In the genomic region with DNA sequence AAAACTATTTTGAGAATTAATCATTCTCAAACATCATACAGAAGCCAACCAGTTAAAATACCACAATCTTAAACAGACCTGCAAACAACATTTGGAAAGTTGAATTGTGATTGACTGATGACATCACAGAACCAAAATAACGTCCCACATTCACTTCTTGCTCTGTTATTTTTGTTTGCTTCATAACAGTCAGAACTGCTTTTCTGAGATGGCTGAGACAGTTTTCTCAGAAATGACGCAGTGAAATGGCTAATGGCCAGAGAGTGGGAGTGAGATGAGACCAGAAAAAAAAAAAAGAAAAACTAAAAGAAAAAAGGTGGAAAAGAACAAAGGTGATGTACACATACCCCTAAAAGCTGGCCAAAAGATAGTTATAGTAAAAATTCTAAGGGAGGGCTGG, we compare ENCODE assay signal across 19 cellular contexts.
DNase-seq lines count a peak whose midpoint lies in the region; TF ChIP-seq lines count a peak whose summit lies in the region.
"Had no signal": no experiment of that assay in that cellular context is flagged by ENCODE, and none has a peak within 500 bp of the region (broad histone marks: within the 10 kb centered on the region; RNA-seq: fewer than 3 reads in every experiment).

No MANE protein-coding gene starts in this region.

- H3K4me2 ChIP-seq in smooth muscle cell: peak overlapping the region; percentile 29

- no peak overlapping the region for H3K9ac ChIP-seq in smooth muscle cell (ENCODE audit: low read depth)

- H3K4me3 Mint-ChIP-seq in activated naive CD4-positive, alpha-beta T cell treated with anti-CD3 and anti-CD28 coated beads for 36 hours: no peak overlapping the region
- H3K4me3 Mint-ChIP-seq in T-helper 2 cell treated with Interferon-gamma antibody and Interleukin-4, amounts not matched to agents 5 μg/mL and 100 μg/mL, for 36 hours: peak overlapping the region; percentile 57
- H3K4me3 Mint-ChIP-seq in Calu3 (ENCODE audit: low read depth, unreplicated experiment): no peak overlapping the region
- H3K4me3 Mint-ChIP-seq: IgD-negative memory B cell had no signal

- H3K27ac ChIP-seq in smooth muscle cell (ENCODE audit: low read depth): peak overlapping the region; percentile 11
- H3K27ac ChIP-seq: body of pancreas, heart left ventricle, testis, VCaP had no signal

- peaks cover 28% of the 10 kb centered on the region for H3K4me1 Mint-ChIP-seq in activated naive CD4-positive, alpha-beta T cell treated with anti-CD3 and anti-CD28 coated beads for 36 hours (ENCODE audit: low read depth)
- H3K4me1 Mint-ChIP-seq in T-helper 2 cell treated with Interferon-gamma antibody and Interleukin-4, amounts not matched to agents 5 μg/mL and 100 μg/mL, for 36 hours (ENCODE audit: low read depth): peaks cover 47% of the 10 kb centered on the region
- H3K4me1 Mint-ChIP-seq in Calu3 (ENCODE audit: low read depth, unreplicated experiment): no peaks in the 10 kb centered on the region
- H3K4me1 Mint-ChIP-seq: IgD-negative memory B cell had no signal

- no peaks in the 10 kb centered on the region for H3K79me2 ChIP-seq in smooth muscle cell (ENCODE audit: low read depth)

- CTCF ChIA-PET in activated naive CD4-positive, alpha-beta T cell treated with anti-CD3 and anti-CD28 coated beads for 36 hours (lab: Charles Lee): no interaction called here
- CTCF ChIA-PET in Calu3 (lab: Charles Lee): no interaction called here

- peak overlapping the region; percentile 2 for H2AFZ ChIP-seq in smooth muscle cell (ENCODE audit: low read depth)

- H3K36me3 ChIP-seq in GM06990 (ENCODE audit: control insufficient read depth, insufficient read depth, low read length) (no peaks in the 10 kb centered on the region), smooth muscle cell (ENCODE audit: low read depth) (no peaks in the 10 kb centered on the region)
- H3K36me3 ChIP-seq: heart left ventricle had no signal

- no peaks in the 10 kb centered on the region for H4K20me1 ChIP-seq in smooth muscle cell (ENCODE audit: low read depth)

- no peaks in the 10 kb centered on the region for H3K36me3 Mint-ChIP-seq in activated naive CD4-positive, alpha-beta T cell treated with anti-CD3 and anti-CD28 coated beads for 36 hours (ENCODE audit: low read depth)
- peaks cover 19% of the 10 kb centered on the region for H3K36me3 Mint-ChIP-seq in T-helper 2 cell treated with Interferon-gamma antibody and Interleukin-4, amounts not matched to agents 5 μg/mL and 100 μg/mL, for 36 hours (ENCODE audit: low read depth)
- H3K36me3 Mint-ChIP-seq in Calu3 (ENCODE audit: insufficient read depth, unreplicated experiment): no peaks in the 10 kb centered on the region

- no peaks in the 10 kb centered on the region for H3K9me3 ChIP-seq in smooth muscle cell (replicated peaks; ENCODE audit: low read depth)
- H3K9me3 ChIP-seq: body of pancreas, testis had no signal

- peak; percentile 13 for DNase-seq in activated naive CD4-positive, alpha-beta T cell treated with anti-CD3 and anti-CD28 coated beads for 36 hours
- DNase-seq in activated naive CD4-positive, alpha-beta T cell treated with anti-CD3 and anti-CD28 coated beads, Interleukin-2, amount 50 U/mL, for 16 hours: no peak
- peak; percentile 27 for DNase-seq in GM06990 (ENCODE audit: extremely low read depth, insufficient read length)
- DNase-seq in T-helper 2 cell treated with Interferon-gamma antibody and Interleukin-4, amounts not matched to agents 5 μg/mL and 100 μg/mL, for 36 hours (ENCODE audit: low spot score): peak; percentile 54
- no peak for DNase-seq in smooth muscle cell (lab: John Stamatoyannopoulos, UW; ENCODE audit: unreplicated experiment)
- DNase-seq in Calu3: no peak
- DNase-seq in hepatic stellate cell (ENCODE audit: low spot score): no peak
- DNase-seq: activated CD8-positive, alpha-beta memory T cell treated with anti-CD3 and anti-CD28 coated beads for 24 hours; body of pancreas; C1 segment of cervical spinal cord; DND-41; heart left ventricle; mammary epithelial cell; NCI-H1105; NCI-H2029 treated with DMSO at 0.1 percent for 48 hours; NCI-H2227 treated with DMSO at 0.1 percent for 48 hours; testis had no signal

- WGBS in smooth muscle cell (ENCODE audit: low lambda C conversion rate): 49% methylated on average over 2 of the region's 2 CpGs

- peaks cover 5% of the 10 kb centered on the region for H3K9me3 Mint-ChIP-seq in activated naive CD4-positive, alpha-beta T cell treated with anti-CD3 and anti-CD28 coated beads for 36 hours
- peaks cover 14% of the 10 kb centered on the region for H3K9me3 Mint-ChIP-seq in T-helper 2 cell treated with Interferon-gamma antibody and Interleukin-4, amounts not matched to agents 5 μg/mL and 100 μg/mL, for 36 hours
- no peaks in the 10 kb centered on the region for H3K9me3 Mint-ChIP-seq in Calu3 (ENCODE audit: low read depth, unreplicated experiment)

- TF ChIP-seq CTCF in GM06990 (IDR thresholded peaks at IDR 0.05; ENCODE audit: insufficient read depth, low read length, poor library complexity, severe bottlenecking) (no peak), smooth muscle cell (IDR thresholded peaks at IDR 0.05; ENCODE audit: borderline replicate concordance, insufficient read depth, poor library complexity, severe bottlenecking) (no peak), Calu3 (IDR thresholded peaks at IDR 0.05; ENCODE audit: unreplicated experiment) (no peak)

- no TSS peak for BruUV-seq in Calu3 (replicated peaks; lab: Mats Ljungman, UMichigan)

- H3K4me1 ChIP-seq in smooth muscle cell (ENCODE audit: low read depth): peaks cover 16% of the 10 kb centered on the region
- H3K4me1 ChIP-seq: body of pancreas, testis had no signal

- no peak overlapping the region for H3K4me3 ChIP-seq in GM06990 (replicated peaks; ENCODE audit: low read depth, low read length)
- H3K4me3 ChIP-seq in smooth muscle cell: no peak overlapping the region
- H3K4me3 ChIP-seq: body of pancreas, heart left ventricle, testis had no signal

- no peak overlapping the region for H3K27ac Mint-ChIP-seq in activated naive CD4-positive, alpha-beta T cell treated with anti-CD3 and anti-CD28 coated beads for 36 hours
- peak overlapping the region; percentile 88 for H3K27ac Mint-ChIP-seq in T-helper 2 cell treated with Interferon-gamma antibody and Interleukin-4, amounts not matched to agents 5 μg/mL and 100 μg/mL, for 36 hours
- no peak overlapping the region for H3K27ac Mint-ChIP-seq in Calu3 (ENCODE audit: unreplicated experiment)
- H3K27ac Mint-ChIP-seq: IgD-negative memory B cell had no signal

- peaks cover 6% of the 10 kb centered on the region for H3F3A ChIP-seq in smooth muscle cell (ENCODE audit: low read depth)

- intact Hi-C loops in activated naive CD4-positive, alpha-beta T cell treated with anti-CD3 and anti-CD28 coated beads for 36 hours (cut with micrococcal nuclease): loop anchor here (5.0 kb wide), 1 partner anchor 177 kb away; no protein-coding TSS in a partner anchor
- intact Hi-C loops in Calu3 (cut with micrococcal nuclease; ENCODE audit: unreplicated experiment): no loop called here

- H3K27me3 Mint-ChIP-seq in activated naive CD4-positive, alpha-beta T cell treated with anti-CD3 and anti-CD28 coated beads for 36 hours (ENCODE audit: low read depth): no peaks in the 10 kb centered on the region
- H3K27me3 Mint-ChIP-seq in T-helper 2 cell treated with Interferon-gamma antibody and Interleukin-4, amounts not matched to agents 5 μg/mL and 100 μg/mL, for 36 hours (ENCODE audit: low read depth): no peaks in the 10 kb centered on the region
- H3K27me3 Mint-ChIP-seq in Calu3 (ENCODE audit: unreplicated experiment): no peaks in the 10 kb centered on the region

- H3K27me3 ChIP-seq in GM06990 (replicated peaks; ENCODE audit: control insufficient read depth, insufficient read depth, low read length): no peaks in the 10 kb centered on the region
- no peaks in the 10 kb centered on the region for H3K27me3 ChIP-seq in smooth muscle cell (ENCODE audit: low read depth)
- H3K27me3 ChIP-seq: body of pancreas, heart left ventricle, testis had no signal

Comparison
In these comparisons a context has a peak if more than half of its experiments do, and no peak if none do; other contexts are left out.
1. DNase-seq: peak in activated naive CD4-positive, alpha-beta T cell treated with anti-CD3 and anti-CD28 coated beads for 36 hours (single experiment), GM06990 (single experiment) and T-helper 2 cell treated with Interferon-gamma antibody and Interleukin-4, amounts not matched to agents 5 μg/mL and 100 μg/mL, for 36 hours (single experiment); none in activated naive CD4-positive, alpha-beta T cell treated with anti-CD3 and anti-CD28 coated beads, Interleukin-2, amount 50 U/mL, for 16 hours (single experiment), smooth muscle cell (single experiment), Calu3 (single experiment) and hepatic stellate cell (single experiment).